In genomic region chr2:25041928-25042320, GRCh38 we compare ENCODE assay signal across 8 cellular contexts. TPM values are rescaled to one million over a fixed set of nuclear protein-coding genes. Genes with fewer than 3 reads are reported as not detected.
DNase-seq lines count a peak whose midpoint lies in the region; ATAC-seq and TF ChIP-seq lines count a peak whose summit lies in the region.

EFR3B (plus strand) TSS chr2:25042076; CDS start chr2:25042313, 237 bp downstream.

- peak within 1 kb of the TSS; percentile 77 to 92 for H3K4me3 Mint-ChIP-seq in CD14-positive monocyte
- H3K4me3 Mint-ChIP-seq in activated CD4-positive, alpha-beta memory T cell treated with anti-CD3 and anti-CD28 coated beads, Interleukin-2, amount 10 ng/mL, durations not matched to agents 7 days and 5 days = peak within 1 kb of the TSS; percentile 70

- CTCF ChIA-PET in activated CD4-positive, alpha-beta memory T cell treated with anti-CD3 and anti-CD28 coated beads, Interleukin-2, amount 10 ng/mL, durations not matched to agents 7 days and 5 days (lab: Charles Lee) = interaction anchor here (1.1 kb wide), 1 partner anchor 66 kb away, joined by 6 read pairs; no protein-coding TSS in a partner anchor

- DNase-seq in CD14-positive monocyte (ENCODE audit: low spot score) = peak; percentile 92
- peak; percentile 93 for DNase-seq in NCI-H774 (lab: John Stamatoyannopoulos, UW)
- DNase-seq in activated CD4-positive, alpha-beta memory T cell treated with anti-CD3 and anti-CD28 coated beads, Interleukin-2, amount 10 ng/mL, durations not matched to agents 7 days and 5 days = peak; percentile 91
- peak; percentile 92 to 97 (median 96) for DNase-seq in dorsolateral prefrontal cortex
- peak; percentile 90 to 98 for DNase-seq in lower leg skin (ENCODE audit: low spot score in 2 of 2)
- DNase-seq in stimulated activated CD4-positive, alpha-beta T cell treated with anti-CD3 and anti-CD28 coated beads, Interleukin-4, amount 100 ng/mL, for 24 hours = peak; percentile 91

- peak within 1 kb of the TSS; percentile 52 to 96 (median 91) for H3K27ac ChIP-seq in dorsolateral prefrontal cortex

- H3K4me3 ChIP-seq in dorsolateral prefrontal cortex (peak within 1 kb of the TSS; percentile 70 to 98 (median 87)), lower leg skin (ENCODE audit: low read depth, poor library complexity, severe bottlenecking) (peak within 1 kb of the TSS; percentile 46)

- POLR2A ChIA-PET in activated CD4-positive, alpha-beta memory T cell treated with anti-CD3 and anti-CD28 coated beads, Interleukin-2, amount 10 ng/mL, durations not matched to agents 7 days and 5 days (lab: Charles Lee) = interaction anchor here (0.7 to 1.2 kb wide), 3 partner anchors 32 to 84 kb away, joined by 3 read pairs; no protein-coding TSS in a partner anchor

- H3K36me3 Mint-ChIP-seq in CD14-positive monocyte = peaks cover 0 to 6% of the 10 kb centered on the region in 2 donors
- H3K36me3 Mint-ChIP-seq in activated CD4-positive, alpha-beta memory T cell treated with anti-CD3 and anti-CD28 coated beads, Interleukin-2, amount 10 ng/mL, durations not matched to agents 7 days and 5 days (ENCODE audit: low read depth) = no peaks in the 10 kb centered on the region

- H3K4me1 Mint-ChIP-seq in CD14-positive monocyte = peaks cover 24% of the 10 kb centered on the region
- peaks cover 28% of the 10 kb centered on the region for H3K4me1 Mint-ChIP-seq in activated CD4-positive, alpha-beta memory T cell treated with anti-CD3 and anti-CD28 coated beads, Interleukin-2, amount 10 ng/mL, durations not matched to agents 7 days and 5 days

- TF ChIP-seq CTCF in CD14-positive monocyte (IDR thresholded peaks at IDR 0.05) = no peak
- TF ChIP-seq CTCF in dorsolateral prefrontal cortex (IDR thresholded peaks at IDR 0.05 in 54 of 56, conservative IDR thresholded peaks at IDR 0.05 in 2 of 56; ENCODE audit: low read depth in 1 of 56, partially characterized antibody in 56 of 56) = peak in 16 of 56 donors; percentile 1 to 45 (median 26)
- no peak for TF ChIP-seq CTCF in lower leg skin (IDR thresholded peaks at IDR 0.05)

- no peaks in the 10 kb centered on the region for H3K27me3 ChIP-seq in dorsolateral prefrontal cortex

- peaks cover 53 to 73% (median 58%) of the 10 kb centered on the region in 3 donors for H3K27me3 Mint-ChIP-seq in CD14-positive monocyte (ENCODE audit: low read depth in 3 of 3)
- peaks cover 47% of the 10 kb centered on the region for H3K27me3 Mint-ChIP-seq in activated CD4-positive, alpha-beta memory T cell treated with anti-CD3 and anti-CD28 coated beads, Interleukin-2, amount 10 ng/mL, durations not matched to agents 7 days and 5 days

- 0% methylated on average over 9 of the region's 54 CpGs; no CpG with 5 or more reads in 1 of the 2 donors for WGBS in lower leg skin, 2 donors

- peak within 1 kb of the TSS in 3 of 7 donors; percentile 31 to 54 (median 54) for H3K27ac Mint-ChIP-seq in CD14-positive monocyte
- H3K27ac Mint-ChIP-seq in activated CD4-positive, alpha-beta memory T cell treated with anti-CD3 and anti-CD28 coated beads, Interleukin-2, amount 10 ng/mL, durations not matched to agents 7 days and 5 days = no peak within 1 kb of the TSS

- H3K9me3 Mint-ChIP-seq in CD14-positive monocyte = peaks cover 0 to 15% (median 0%) of the 10 kb centered on the region in 7 donors
- H3K9me3 Mint-ChIP-seq in activated CD4-positive, alpha-beta memory T cell treated with anti-CD3 and anti-CD28 coated beads, Interleukin-2, amount 10 ng/mL, durations not matched to agents 7 days and 5 days = no peaks in the 10 kb centered on the region

- ATAC-seq in GM19438 (IDR thresholded peaks at IDR 0.05; ENCODE audit: low read depth, unreplicated experiment) = peak; percentile 85
- peak; percentile 83 for ATAC-seq in HG03558 (IDR thresholded peaks at IDR 0.05; ENCODE audit: extremely low read depth, unreplicated experiment)

- intact Hi-C loops in CD14-positive monocyte (cut with micrococcal nuclease) = loop anchor here (5.0 to 10.0 kb wide), 4 partner anchors 65 to 247 kb away; partner anchors contain the start of genes CENPO (in 1 of the 2), DNAJC27 (in 1 of the 2) and PTRHD1 (in 1 of the 2)
- intact Hi-C loops in dorsolateral prefrontal cortex (cut with DNase I) = loop anchor here (1.0 to 10.0 kb wide), 8 partner anchors 20 to 153 kb away; partner anchors contain the start of genes ADCY3 (in 1 of the 2) and DNAJC27 (in 1 of the 2)
- intact Hi-C loops in lower leg skin (cut with DNase I; ENCODE audit: low total_unique reads) = no loop called here

- TF ChIP-seq POLR2A in lower leg skin (IDR thresholded peaks at IDR 0.05) = no peak

RNA-seq across cellular contexts. Expression of gene EFR3B, which starts in this region (rescaled TPM):
- polyA plus RNA-seq in CD14-positive monocyte = not detected
- total RNA-seq in activated CD4-positive, alpha-beta memory T cell treated with anti-CD3 and anti-CD28 coated beads, Interleukin-2, amount 10 ng/mL, durations not matched to agents 7 days and 5 days = not detected
- total RNA-seq in dorsolateral prefrontal cortex (100 to 1,000 TPM in 6 of 120 experiments, 10 to 100 TPM in 114; 44.3 to 131 (median 75.5) TPM), lower leg skin (1 to 10 TPM in 2 of 4 donors, under 1 TPM in 1, not detected in 1; 0.42 to 1.8 (median 1.5) TPM)

Comparison
In these comparisons a context has a peak if more than half of its experiments do, and no peak if none do; other contexts are left out.
1. Peak in every context shown above with its lines: DNase-seq, ATAC-seq, H3K4me3 ChIP-seq and H3K27ac ChIP-seq.
2. RNA of gene EFR3B (total RNA-seq): 44.3 to 131 TPM in dorsolateral prefrontal cortex; 0.42 to 1.8 TPM in lower leg skin and not detected in activated CD4-positive, alpha-beta memory T cell treated with anti-CD3 and anti-CD28 coated beads, Interleukin-2, amount 10 ng/mL, durations not matched to agents 7 days and 5 days; every median in the first group is over 10 times any median in the second.
3. Peak in DNase-seq in CD14-positive monocyte; RNA of the gene not detected or under 1 TPM.
4. Peak in DNase-seq in activated CD4-positive, alpha-beta memory T cell treated with anti-CD3 and anti-CD28 coated beads, Interleukin-2, amount 10 ng/mL, durations not matched to agents 7 days and 5 days; RNA of the gene not detected or under 1 TPM.